Comparison of ENCODE assay signal across 13 cellular contexts in the genomic region with DNA sequence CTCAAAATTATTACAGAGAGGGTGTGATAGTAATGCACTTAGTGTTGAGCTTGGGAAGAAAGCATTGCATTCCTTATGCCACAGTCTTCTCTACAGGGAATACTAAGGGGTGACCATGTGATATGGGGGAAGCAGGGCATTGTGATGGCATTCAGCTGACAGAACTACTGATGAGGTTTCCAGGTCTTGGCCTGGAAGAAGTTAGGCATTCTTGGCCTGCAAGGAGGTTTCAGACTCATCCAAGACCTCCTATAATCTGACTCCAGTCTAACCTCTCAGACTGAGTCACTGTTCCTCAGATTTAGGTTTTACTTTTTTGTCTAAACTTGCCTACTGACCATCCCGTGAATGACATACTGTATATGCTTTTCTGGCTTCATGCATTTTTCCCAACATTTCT. TPM values are rescaled to one million over a fixed set of nuclear protein-coding genes. Genes with fewer than 3 reads are reported as not detected.
DNase-seq lines count a peak whose midpoint lies in the region; ATAC-seq and TF ChIP-seq lines count a peak whose summit lies in the region.
"Had no signal": no experiment of that assay in that cellular context is flagged by ENCODE, and none has a peak within 500 bp of the region (broad histone marks: within the 10 kb centered on the region; RNA-seq: fewer than 3 reads in every experiment).

No MANE protein-coding gene starts in this region.

- POLR2A ChIA-PET in CD4-positive, alpha-beta T cell (lab: Charles Lee) = no interaction called here

- peaks cover 50% of the 10 kb centered on the region for H3K36me3 Mint-ChIP-seq in CD4-positive, alpha-beta T cell (ENCODE audit: low read depth)

- CTCF ChIA-PET in CD4-positive, alpha-beta T cell (lab: Charles Lee) = interaction anchor here (0.5 to 2.0 kb wide), 2 partner anchors 25 to 227 kb away, joined by 5 read pairs; no protein-coding TSS in a partner anchor

- H3K4me1 ChIP-seq in fibroblast of lung (ENCODE audit: control insufficient read depth, extremely low read depth, insufficient read depth, low read length) (peaks cover 8% of the 10 kb centered on the region), osteoblast (ENCODE audit: insufficient read depth, low read length) (peaks cover 59% of the 10 kb centered on the region)

- H2AFZ ChIP-seq in fibroblast of lung (ENCODE audit: low read length) (no peak overlapping the region), osteoblast (ENCODE audit: low read length) (no peak overlapping the region)

- no peak overlapping the region for H3K27ac Mint-ChIP-seq in CD4-positive, alpha-beta T cell

- H3K79me2 ChIP-seq in fibroblast of lung (ENCODE audit: control insufficient read depth, insufficient read depth, low read length) = peaks cover 67% of the 10 kb centered on the region
- H3K79me2 ChIP-seq in osteoblast (ENCODE audit: insufficient read depth, low read length) = peaks cover 82% of the 10 kb centered on the region

- H3K9me3 ChIP-seq in SK-N-MC (ENCODE audit: low read depth, low read length) (no peaks in the 10 kb centered on the region), fibroblast of lung (ENCODE audit: control insufficient read depth, insufficient read depth, low read depth, low read length) (no peaks in the 10 kb centered on the region), osteoblast (ENCODE audit: low read depth, low read length) (no peaks in the 10 kb centered on the region)
- H3K9me3 ChIP-seq in CD4-positive, alpha-beta T cell (ENCODE audit: control insufficient read depth, low read length) = no peaks in the 10 kb centered on the region

- TF ChIP-seq CTCF in fibroblast of lung (conservative IDR thresholded peaks at IDR 0.05 in 1 of 2, IDR thresholded peaks at IDR 0.05 in 1 of 2; ENCODE audit: low read depth in 1 of 2, low read length in 2 of 2) (no peak), osteoblast (IDR thresholded peaks at IDR 0.05; ENCODE audit: extremely low read depth, low read depth, low read length) (no peak)
- TF ChIP-seq CTCF in CD4-positive, alpha-beta T cell (IDR thresholded peaks at IDR 0.05) = no peak

- H3K4me2 ChIP-seq in fibroblast of lung (ENCODE audit: extremely low read depth, insufficient read depth, low read length) (peak overlapping the region; percentile 9), osteoblast (ENCODE audit: insufficient read depth, low read length) (peak overlapping the region; percentile 59)

- H3K27me3 ChIP-seq in fibroblast of lung (ENCODE audit: control insufficient read depth, insufficient read depth, low read length) (no peaks in the 10 kb centered on the region), osteoblast (ENCODE audit: insufficient read depth, low read length) (no peaks in the 10 kb centered on the region)
- no peaks in the 10 kb centered on the region for H3K27me3 ChIP-seq in CD4-positive, alpha-beta T cell (ENCODE audit: control insufficient read depth, insufficient read depth, low read length)

- H3K36me3 ChIP-seq in SK-N-MC (ENCODE audit: insufficient read depth, low read length) (peaks cover 51% of the 10 kb centered on the region), fibroblast of lung (ENCODE audit: control insufficient read depth, insufficient read depth, low read length) (no peaks in the 10 kb centered on the region), osteoblast (ENCODE audit: insufficient read depth, low read length) (no peaks in the 10 kb centered on the region)

- intact Hi-C loops in CD4-positive, alpha-beta T cell (cut with DNase I, micrococcal nuclease) = loop anchor here (5.0 kb wide), 1 partner anchor 337 kb away; no protein-coding TSS in a partner anchor

- peak overlapping the region; percentile 10 for H3K9ac ChIP-seq in SK-N-MC (ENCODE audit: insufficient read length)
- H3K9ac ChIP-seq in fibroblast of lung (ENCODE audit: insufficient read depth, low read length) = no peak overlapping the region

- DNase-seq in GM04503 (ENCODE audit: low read depth) = peak; percentile 75
- DNase-seq in SK-N-MC (ENCODE audit: low read depth, low spot score) = no peak
- DNase-seq in fibroblast of lung (ENCODE audit: low read depth in 2 of 2) = peak; percentile 67 to 85
- peak; percentile 91 for DNase-seq in osteoblast (ENCODE audit: insufficient read length, low spot score, missing footprints)
- no peak for DNase-seq in CD4-positive, alpha-beta T cell
- DNase-seq in T1000 (lab: John Stamatoyannopoulos, UW) = no peak
- DNase-seq: activated T-cell treated with anti-CD3 and anti-CD28 coated beads, Interleukin-2, amount 50 U/mL, for 4 hours; CD4-positive, alpha-beta memory T cell; NCI-H510A; SIG-M5 had no signal

- peak overlapping the region; percentile 81 for H3K27ac ChIP-seq in SK-N-MC
- H3K27ac ChIP-seq in fibroblast of lung (ENCODE audit: insufficient read depth, low read length) = peak overlapping the region; percentile 42
- peak overlapping the region; percentile 80 for H3K27ac ChIP-seq in osteoblast (ENCODE audit: low read depth, low read length)
- no peak overlapping the region for H3K27ac ChIP-seq in CD4-positive, alpha-beta T cell (ENCODE audit: low read depth, low read length)

- peaks cover 60% of the 10 kb centered on the region for H3K4me1 Mint-ChIP-seq in CD4-positive, alpha-beta T cell (ENCODE audit: low read depth)

- ATAC-seq in HG03521 (IDR thresholded peaks at IDR 0.05; ENCODE audit: unreplicated experiment) = no peak
- ATAC-seq in CD4-positive, alpha-beta T cell (ENCODE audit: poor library complexity) = no peak
- ATAC-seq in HG03432 (IDR thresholded peaks at IDR 0.05; ENCODE audit: unreplicated experiment) = no peak
- ATAC-seq: activated T-cell treated with anti-CD3 and anti-CD28 coated beads, Interleukin-2, amount 50 U/mL, for 4 hours had no signal

- no peaks in the 10 kb centered on the region for H3K9me3 Mint-ChIP-seq in CD4-positive, alpha-beta T cell
- H3K9me3 Mint-ChIP-seq: activated T-cell treated with anti-CD3 and anti-CD28 coated beads, Interleukin-2, amount 50 U/mL, for 4 hours had no signal

- H3K4me3 Mint-ChIP-seq in CD4-positive, alpha-beta T cell = no peak overlapping the region
- H3K4me3 Mint-ChIP-seq: activated T-cell treated with anti-CD3 and anti-CD28 coated beads, Interleukin-2, amount 50 U/mL, for 4 hours had no signal

- no peaks in the 10 kb centered on the region for H4K20me1 ChIP-seq in fibroblast of lung (ENCODE audit: control insufficient read depth, extremely low read depth, insufficient read depth, low read length)
- peaks cover 3% of the 10 kb centered on the region for H4K20me1 ChIP-seq in osteoblast (ENCODE audit: insufficient read depth, low read length)

- no peaks in the 10 kb centered on the region for H3K27me3 Mint-ChIP-seq in CD4-positive, alpha-beta T cell
- H3K27me3 Mint-ChIP-seq: CD4-positive, alpha-beta memory T cell had no signal

- H3K4me3 ChIP-seq in SK-N-MC = no peak overlapping the region
- no peak overlapping the region for H3K4me3 ChIP-seq in fibroblast of lung (replicated peaks in 1 of 4; ENCODE audit: control extremely low read depth in 1 of 4, insufficient read depth in 1 of 4, low read depth in 3 of 4, low read length in 4 of 4)
- no peak overlapping the region for H3K4me3 ChIP-seq in osteoblast (ENCODE audit: insufficient read depth, low read length)

RNA-seq across cellular contexts. Expression of a gene that starts 7.9 kb away (rescaled TPM):
- total RNA-seq in fibroblast of lung = 11.8 and 16.7 TPM in 2 replicates
- 41.3 and 50.6 TPM in 2 replicates for polyA plus RNA-seq in fibroblast of lung
- 40.3 and 49.1 TPM in 2 replicates for polyA plus RNA-seq in fibroblast of lung (2012)
- polyA minus RNA-seq in fibroblast of lung (ENCODE audit: low replicate concordance) = 8.1 and 12.5 TPM in 2 replicates
- total RNA-seq in osteoblast = 18.8 and 21.5 TPM in 2 replicates
- 10 to 100 TPM; 11.5 to 14.1 TPM for total RNA-seq in CD4-positive, alpha-beta T cell

RNA-seq across cellular contexts. Expression of a gene that starts 57.8 kb away (rescaled TPM):
- 0.26 and 0.50 TPM in 2 replicates for total RNA-seq in fibroblast of lung
- 0.32 and 2.3 TPM in 2 replicates for polyA plus RNA-seq in fibroblast of lung
- polyA plus RNA-seq in fibroblast of lung (2012) = 0.28 and 0.99 TPM in 2 replicates
- polyA minus RNA-seq in fibroblast of lung (ENCODE audit: low replicate concordance) = 0.37 and 6.5 TPM in 2 replicates
- 0.36 and 0.88 TPM in 2 replicates for total RNA-seq in osteoblast
- total RNA-seq in CD4-positive, alpha-beta T cell = not detected
- total RNA-seq: activated T-cell treated with anti-CD3 and anti-CD28 coated beads, Interleukin-2, amount 50 U/mL, for 4 hours; CD4-positive, alpha-beta memory T cell; urinary bladder had no signal

Comparison
In these comparisons a context has a peak if more than half of its experiments do, and no peak if none do; other contexts are left out.
1. DNase-seq: peak in GM04503 (single experiment), fibroblast of lung (2 of 2) and osteoblast (single experiment); none in SK-N-MC (single experiment), CD4-positive, alpha-beta T cell (0 of 10) and T1000 (single experiment).